Comparison of ENCODE assay signal across 8 cellular contexts in the genomic region with DNA sequence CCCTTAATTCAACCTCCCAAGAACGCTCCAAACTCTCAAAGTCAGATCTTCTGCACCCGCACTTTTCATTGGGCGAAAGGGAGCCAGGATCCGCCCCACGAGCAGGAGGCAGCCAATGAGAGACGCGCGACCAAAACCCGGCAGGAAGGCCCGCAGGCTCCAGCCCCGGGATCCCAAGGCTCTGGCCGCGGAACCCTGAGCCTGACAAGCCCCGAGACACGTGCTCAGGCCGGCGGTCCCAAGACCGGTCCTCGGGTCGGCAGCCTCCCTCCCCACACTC. TPM values are rescaled to one million over a fixed set of nuclear protein-coding genes. Genes with fewer than 3 reads are reported as not detected.
DNase-seq lines count a peak whose midpoint lies in the region; ATAC-seq and TF ChIP-seq lines count a peak whose summit lies in the region.

No MANE protein-coding gene starts in this region.

- TF ChIP-seq CTCF in Peyer's patch (IDR thresholded peaks at IDR 0.05), result no peak

- H3K4me3 Mint-ChIP-seq in naive thymus-derived CD4-positive, alpha-beta T cell, result peak overlapping the region; percentile 92 to 99 (median 96)
- peak overlapping the region; percentile 88 for H3K4me3 Mint-ChIP-seq in stimulated activated memory B cell treated with anti-CD40 and anti-IgM and Interleukin-4, amounts not matched to agents 10 μg/mL and 1 μg/mL and 100 μg/mL, for 72 hours

- ATAC-seq in GM21529 (IDR thresholded peaks at IDR 0.05; ENCODE audit: unreplicated experiment), result peak; percentile 81
- ATAC-seq in naive thymus-derived CD4-positive, alpha-beta T cell, result peak; percentile 88
- peak; percentile 93 for ATAC-seq in stimulated activated memory B cell treated with anti-CD40 and anti-IgM and Interleukin-4, amounts not matched to agents 10 μg/mL and 1 μg/mL and 100 μg/mL, for 72 hours

- no peak for TF ChIP-seq POLR2A in Peyer's patch (IDR thresholded peaks at IDR 0.05)

- H3K27me3 Mint-ChIP-seq in naive thymus-derived CD4-positive, alpha-beta T cell, result no peaks in the 10 kb centered on the region
- no peaks in the 10 kb centered on the region for H3K27me3 Mint-ChIP-seq in stimulated activated memory B cell treated with anti-CD40 and anti-IgM and Interleukin-4, amounts not matched to agents 10 μg/mL and 1 μg/mL and 100 μg/mL, for 72 hours

- H3K9me3 ChIP-seq in Peyer's patch, result no peaks in the 10 kb centered on the region
- no peaks in the 10 kb centered on the region for H3K9me3 ChIP-seq in naive thymus-derived CD4-positive, alpha-beta T cell (ENCODE audit: control insufficient read depth in 2 of 3, low read length in 3 of 3)

- POLR2A ChIA-PET in naive thymus-derived CD4-positive, alpha-beta T cell (lab: Charles Lee), result interaction anchor here (0.8 to 4.0 kb wide), 13 partner anchors 10 to 207 kb away, joined by 3 to 30 read pairs (median 4); a partner anchor contains a TSS

- peak overlapping the region; percentile 91 to 98 (median 97) for H3K27ac Mint-ChIP-seq in naive thymus-derived CD4-positive, alpha-beta T cell
- peak overlapping the region; percentile 97 for H3K27ac Mint-ChIP-seq in stimulated activated memory B cell treated with anti-CD40 and anti-IgM and Interleukin-4, amounts not matched to agents 10 μg/mL and 1 μg/mL and 100 μg/mL, for 72 hours

- peaks cover 0 to 20% (median 17%) of the 10 kb centered on the region in 4 donors for H3K4me1 ChIP-seq in Peyer's patch
- peaks cover 20 to 32% of the 10 kb centered on the region in 2 donors for H3K4me1 ChIP-seq in naive thymus-derived CD4-positive, alpha-beta T cell (ENCODE audit: control insufficient read depth in 2 of 2, insufficient read depth in 2 of 2, low read length in 2 of 2)

- H3K4me3 ChIP-seq in Peyer's patch, result peak overlapping the region; percentile 67 to 98 (median 91)
- H3K4me3 ChIP-seq in naive thymus-derived CD4-positive, alpha-beta T cell (ENCODE audit: low read length), result peak overlapping the region; percentile 77

- no peak for TF ChIP-seq EP300 in Ishikawa (IDR thresholded peaks at IDR 0.05; ENCODE audit: borderline replicate concordance)

- peaks cover 0 to 18% (median 10%) of the 10 kb centered on the region in 5 donors for H3K36me3 Mint-ChIP-seq in naive thymus-derived CD4-positive, alpha-beta T cell
- peaks cover 40% of the 10 kb centered on the region for H3K36me3 Mint-ChIP-seq in stimulated activated memory B cell treated with anti-CD40 and anti-IgM and Interleukin-4, amounts not matched to agents 10 μg/mL and 1 μg/mL and 100 μg/mL, for 72 hours

- H3K36me3 ChIP-seq in Peyer's patch, result peaks cover 0 to 19% (median 0%) of the 10 kb centered on the region in 3 donors
- peaks cover 0 to 28% (median 7%) of the 10 kb centered on the region in 3 experiments for H3K36me3 ChIP-seq in naive thymus-derived CD4-positive, alpha-beta T cell (ENCODE audit: control insufficient read depth in 2 of 3, insufficient read depth in 3 of 3, low read length in 3 of 3)

- H3K27me3 ChIP-seq in Peyer's patch, result no peaks in the 10 kb centered on the region
- H3K27me3 ChIP-seq in naive thymus-derived CD4-positive, alpha-beta T cell (ENCODE audit: control insufficient read depth in 2 of 2, insufficient read depth in 2 of 2, low read length in 2 of 2), result no peaks in the 10 kb centered on the region

- H3K9me3 Mint-ChIP-seq in naive thymus-derived CD4-positive, alpha-beta T cell, result no peaks in the 10 kb centered on the region
- H3K9me3 Mint-ChIP-seq in stimulated activated memory B cell treated with anti-CD40 and anti-IgM and Interleukin-4, amounts not matched to agents 10 μg/mL and 1 μg/mL and 100 μg/mL, for 72 hours, result no peaks in the 10 kb centered on the region

- peak overlapping the region; percentile 89 to 99 (median 94) for H3K27ac ChIP-seq in Peyer's patch
- peak overlapping the region; percentile 96 for H3K27ac ChIP-seq in naive thymus-derived CD4-positive, alpha-beta T cell (ENCODE audit: low read depth, low read length)

- peak; percentile 39 for DNase-seq in DMS153 (lab: John Stamatoyannopoulos, UW)
- DNase-seq in Peyer's patch, result peak; percentile 87 to 95 (median 94)
- peak; percentile 75 for DNase-seq in activated T-helper 1 cell treated with Interleukin-2 at 50 U/mL for 16 hours (ENCODE audit: low read depth)
- peak; percentile 87 for DNase-seq in fibroblast of gingiva (ENCODE audit: low read depth)
- peak; percentile 80 to 94 (median 91) for DNase-seq in naive thymus-derived CD4-positive, alpha-beta T cell

- intact Hi-C loops in naive thymus-derived CD4-positive, alpha-beta T cell (cut with micrococcal nuclease), result loop anchor here (1.0 to 10.0 kb wide), 11 partner anchors 11 to 780 kb away; a partner anchor contains a TSS

- H3K4me1 Mint-ChIP-seq in naive thymus-derived CD4-positive, alpha-beta T cell, result peaks cover 20 to 56% (median 33%) of the 10 kb centered on the region in 7 donors
- H3K4me1 Mint-ChIP-seq in stimulated activated memory B cell treated with anti-CD40 and anti-IgM and Interleukin-4, amounts not matched to agents 10 μg/mL and 1 μg/mL and 100 μg/mL, for 72 hours, result peaks cover 26% of the 10 kb centered on the region

- CTCF ChIA-PET in naive thymus-derived CD4-positive, alpha-beta T cell (lab: Charles Lee), result interaction anchor here (1.4 kb wide), 1 partner anchor 10 kb away, joined by 8 read pairs; no protein-coding TSS in a partner anchor

- TF ChIP-seq RAD21 in Ishikawa (IDR thresholded peaks at IDR 0.05; ENCODE audit: low read depth), result no peak

TF ChIP-seq in Ishikawa, 13 proteins besides CTCF, POLR2A, EP300 and RAD21:
- TF ChIP-seq, protein P1, sequence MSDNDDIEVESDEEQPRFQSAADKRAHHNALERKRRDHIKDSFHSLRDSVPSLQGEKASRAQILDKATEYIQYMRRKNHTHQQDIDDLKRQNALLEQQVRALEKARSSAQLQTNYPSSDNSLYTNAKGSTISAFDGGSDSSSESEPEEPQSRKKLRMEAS (IDR thresholded peaks at IDR 0.05), result peak; percentile 93; the same call in 1 of the 2 replicates
- no peak for TF ChIP-seq CEBPB (IDR thresholded peaks at IDR 0.05)

RNA-seq across cellular contexts. Expression of a gene that starts 0.4 kb away (rescaled TPM):
- 100 to 1,000 TPM in 1 of 4 donors, 10 to 100 TPM in 3; 62.0 to 126 (median 66.5) TPM for total RNA-seq in Peyer's patch
- total RNA-seq in naive thymus-derived CD4-positive, alpha-beta T cell, result 10 to 100 TPM; 55.8 to 81.1 (median 76.7) TPM
- polyA plus RNA-seq in naive thymus-derived CD4-positive, alpha-beta T cell, result 10 to 100 TPM; 18.9 to 40.3 TPM

RNA-seq across cellular contexts. Expression of a gene that starts 0.7 kb away (rescaled TPM):
- total RNA-seq in Peyer's patch, result 10 to 100 TPM in 3 of 4 donors, 1 to 10 TPM in 1; 5.0 to 36.6 (median 33.4) TPM
- 10 to 100 TPM in 3 of 5 experiments, 1 to 10 TPM in 2; 6.4 to 20.2 (median 14.1) TPM for total RNA-seq in naive thymus-derived CD4-positive, alpha-beta T cell
- 10 to 100 TPM; 23.2 to 28.9 TPM for polyA plus RNA-seq in naive thymus-derived CD4-positive, alpha-beta T cell

RNA-seq across cellular contexts. Expression of a gene that starts 35.3 kb away (rescaled TPM):
- not detected for total RNA-seq in Peyer's patch
- total RNA-seq in naive thymus-derived CD4-positive, alpha-beta T cell, result under 1 TPM in 3 of 5 experiments, not detected in 2; 0.29 to 0.88 (median 0.48) TPM
- polyA plus RNA-seq in naive thymus-derived CD4-positive, alpha-beta T cell, result not detected

RNA-seq across cellular contexts. Expression of a gene that starts 36.4 kb away (rescaled TPM):
- 100 to 1,000 TPM in 3 of 4 donors, 10 to 100 TPM in 1; 66.7 to 199 (median 112) TPM for total RNA-seq in Peyer's patch
- total RNA-seq in naive thymus-derived CD4-positive, alpha-beta T cell, result 100 to 1,000 TPM in 3 of 5 experiments, 10 to 100 TPM in 2; 49.5 to 124 (median 107) TPM
- 10 to 100 TPM; 15.3 to 31.2 TPM for polyA plus RNA-seq in naive thymus-derived CD4-positive, alpha-beta T cell

RNA-seq across cellular contexts. Expression of a gene that starts 49.3 kb away (rescaled TPM):
- 1 to 10 TPM in 3 of 4 donors, under 1 TPM in 1; 0.85 to 4.4 (median 3.9) TPM for total RNA-seq in Peyer's patch
- 1 to 10 TPM in 3 of 5 experiments, under 1 TPM in 2; 0.19 to 1.6 (median 1.1) TPM for total RNA-seq in naive thymus-derived CD4-positive, alpha-beta T cell
- 1 to 10 TPM; 1.6 to 2.1 TPM for polyA plus RNA-seq in naive thymus-derived CD4-positive, alpha-beta T cell

Comparison
In these comparisons a context has a peak if more than half of its experiments do, and no peak if none do; other contexts are left out.
1. Peak in every context shown above with its lines: DNase-seq, ATAC-seq, H3K4me3 ChIP-seq and H3K27ac ChIP-seq.
2. DNase-seq: peak in every context shown above with its lines; median percentile 94 in Peyer's patch; 91 in naive thymus-derived CD4-positive, alpha-beta T cell; 87 in fibroblast of gingiva; 75 in activated T-helper 1 cell treated with Interleukin-2 at 50 U/mL for 16 hours; 39 in DMS153.